In genomic region chr18:44682181-44682870, GRCh38 we compare ENCODE assay signal across 8 cellular contexts. TPM values are rescaled to one million over a fixed set of nuclear protein-coding genes. Genes with fewer than 3 reads are reported as not detected.
DNase-seq lines count a peak whose midpoint lies in the region; ATAC-seq and TF ChIP-seq lines count a peak whose summit lies in the region.

No MANE protein-coding gene starts in this region.

- H3K27me3 ChIP-seq in right cardiac atrium (ENCODE audit: control insufficient read depth, insufficient read depth) = no peaks in the 10 kb centered on the region
- H3K27me3 ChIP-seq in smooth muscle cell (ENCODE audit: low read depth) = no peaks in the 10 kb centered on the region

- peak overlapping the region; percentile 93 for H3K4me2 ChIP-seq in smooth muscle cell

- H3K36me3 Mint-ChIP-seq in progenitor cell of endocrine pancreas (ENCODE audit: insufficient read depth) = no peaks in the 10 kb centered on the region

- H3K4me3 Mint-ChIP-seq in progenitor cell of endocrine pancreas (ENCODE audit: low read depth) = no peak overlapping the region

- DNase-seq in GM13977 (ENCODE audit: low spot score) = peak; percentile 36
- DNase-seq in NCI-H748 (lab: John Stamatoyannopoulos, UW; ENCODE audit: unreplicated experiment) = peak; percentile 61
- peak; percentile 37 to 64 (median 62) for DNase-seq in right cardiac atrium
- DNase-seq in smooth muscle cell (lab: John Stamatoyannopoulos, UW; ENCODE audit: unreplicated experiment) = no peak
- DNase-seq in Ammon's horn (ENCODE audit: low spot score) = no peak
- no peak for DNase-seq in progenitor cell of endocrine pancreas (ENCODE audit: low spot score, unreplicated experiment)

- H4K20me1 ChIP-seq in smooth muscle cell (ENCODE audit: low read depth) = peaks cover 21% of the 10 kb centered on the region

- in situ Hi-C loops in GM13977 (cut with MboI; ENCODE audit: low pct_unique_long_range_greater_than_20kb, low sequenced_read_pairs, unreplicated experiment) = no loop called here

- H3K4me1 Mint-ChIP-seq in progenitor cell of endocrine pancreas (ENCODE audit: low read depth) = peaks cover 10% of the 10 kb centered on the region

- intact Hi-C loops in right cardiac atrium (cut with DNase I) = loop anchor here in 1 of 4 donors (5.0 kb wide), 2 partner anchors 110 to 215 kb away; no protein-coding TSS in a partner anchor

- no peak overlapping the region for H3K9ac ChIP-seq in smooth muscle cell (ENCODE audit: low read depth)

- no peak for ATAC-seq in right cardiac atrium
- no peak for ATAC-seq in GM18502 (IDR thresholded peaks at IDR 0.05; ENCODE audit: poor library complexity, unreplicated experiment)
- no peak for ATAC-seq in GM19452 (IDR thresholded peaks at IDR 0.05; ENCODE audit: unreplicated experiment)

- H3K4me3 ChIP-seq in right cardiac atrium (ENCODE audit: low read length) (peak overlapping the region; percentile 92), smooth muscle cell (peak overlapping the region; percentile 94)

- H3F3A ChIP-seq in smooth muscle cell (ENCODE audit: low read depth) = peaks cover 11% of the 10 kb centered on the region

- H3K27ac ChIP-seq in right cardiac atrium (ENCODE audit: low read length) (peak overlapping the region; percentile 3), smooth muscle cell (ENCODE audit: low read depth) (peak overlapping the region; percentile 34)

- no peaks in the 10 kb centered on the region for H3K9me3 Mint-ChIP-seq in progenitor cell of endocrine pancreas (ENCODE audit: low read depth)

- WGBS in right cardiac atrium = 62% methylated on average over 12 of the region's 12 CpGs
- WGBS in smooth muscle cell (ENCODE audit: low lambda C conversion rate) = 12% methylated on average over 12 of the region's 12 CpGs

- H3K27ac Mint-ChIP-seq in progenitor cell of endocrine pancreas = no peak overlapping the region

- TF ChIP-seq CTCF in GM13977 (IDR thresholded peaks at IDR 0.05; ENCODE audit: extremely low read depth, insufficient read depth, missing control alignments) (no peak), smooth muscle cell (IDR thresholded peaks at IDR 0.05; ENCODE audit: borderline replicate concordance, insufficient read depth, poor library complexity, severe bottlenecking) (no peak), progenitor cell of endocrine pancreas (IDR thresholded peaks at IDR 0.05; ENCODE audit: unreplicated experiment) (no peak)

- H3K79me2 ChIP-seq in smooth muscle cell (ENCODE audit: low read depth) = peaks cover 58% of the 10 kb centered on the region

- no peaks in the 10 kb centered on the region for H3K9me3 ChIP-seq in right cardiac atrium (ENCODE audit: control insufficient read depth, low read length)
- H3K9me3 ChIP-seq in smooth muscle cell (replicated peaks; ENCODE audit: low read depth) = no peaks in the 10 kb centered on the region

- no peak overlapping the region for H2AFZ ChIP-seq in smooth muscle cell (ENCODE audit: low read depth)

- no peaks in the 10 kb centered on the region for H3K4me1 ChIP-seq in right cardiac atrium (ENCODE audit: control insufficient read depth, insufficient read depth, low read length)
- H3K4me1 ChIP-seq in smooth muscle cell (ENCODE audit: low read depth) = peaks cover 36% of the 10 kb centered on the region

- no peaks in the 10 kb centered on the region for H3K36me3 ChIP-seq in smooth muscle cell (ENCODE audit: low read depth)

- H3K27me3 Mint-ChIP-seq in progenitor cell of endocrine pancreas = peaks cover 2% of the 10 kb centered on the region

RNA-seq across cellular contexts. Expression of gene SETBP1, which starts 1.6 kb away (rescaled TPM):
- total RNA-seq in right cardiac atrium (10 to 100 TPM; 16.4 to 24.1 (median 19.8) TPM), smooth muscle cell (17.7 and 19.2 TPM in 2 replicates), progenitor cell of endocrine pancreas (30.8 and 32.2 TPM in 2 replicates)
- polyA plus RNA-seq in right cardiac atrium (2.0 TPM), smooth muscle cell (4.7 and 6.1 TPM in 2 replicates)

Comparison
In these comparisons a context has a peak if more than half of its experiments do, and no peak if none do; other contexts are left out.
1. DNase-seq: peak in GM13977 (single experiment), NCI-H748 (single experiment) and right cardiac atrium (3 of 3); none in smooth muscle cell (single experiment), Ammon's horn (single experiment) and progenitor cell of endocrine pancreas (single experiment).